8 cellular contexts compared by ENCODE assay signal in genomic region chr1:220776725-220777326, GRCh38. TPM values are rescaled to one million over a fixed set of nuclear protein-coding genes. Genes with fewer than 3 reads are reported as not detected.
A peak's percentile ranks its signal among the peaks of the same experiment; 100 is the strongest.
DNase-seq lines count a peak whose midpoint lies in the region; ATAC-seq, FAIRE-seq and TF ChIP-seq lines count a peak whose summit lies in the region.

No MANE protein-coding gene starts in this region.

- no peak for TF ChIP-seq POLR2A in uterus (IDR thresholded peaks at IDR 0.05)

- H2AK5ac ChIP-seq in trophoblast cell (ENCODE audit: low read length), result no peak overlapping the region

- H3K18ac ChIP-seq in trophoblast cell (ENCODE audit: low read length), result no peak overlapping the region

- H3K27me3 ChIP-seq in Karpas-422 (ENCODE audit: low read length) (no peaks in the 10 kb centered on the region), trophoblast cell (ENCODE audit: insufficient read depth, low read length) (no peaks in the 10 kb centered on the region), uterus (no peaks in the 10 kb centered on the region)

- H2BK5ac ChIP-seq in trophoblast cell (ENCODE audit: low read depth, low read length, poor library complexity), result no peak overlapping the region

- H4K12ac ChIP-seq in trophoblast cell (ENCODE audit: low read depth, low read length), result no peak overlapping the region

- no peak overlapping the region for H3K14ac ChIP-seq in trophoblast cell (ENCODE audit: low read length)

- peak; percentile 66 for FAIRE-seq in G401.6 (lab: Jason Lieb, UNC)

- H2BK120ac ChIP-seq in trophoblast cell (ENCODE audit: insufficient read depth, low read length, poor library complexity), result no peak overlapping the region

- H3K27ac ChIP-seq in Karpas-422 (ENCODE audit: low read length) (no peak overlapping the region), trophoblast cell (ENCODE audit: low read depth, low read length) (no peak overlapping the region), uterus (no peak overlapping the region)

- WGBS in trophoblast cell (ENCODE audit: extremely low coverage, insufficient coverage, insufficient read length), result no CpG with 5 or more reads among the region's 19 CpGs

- H3K4me3 ChIP-seq in Karpas-422 (ENCODE audit: low read length) (no peak overlapping the region), trophoblast cell (ENCODE audit: low read depth, low read length) (no peak overlapping the region), uterus (no peak overlapping the region)

- H3K4me1 ChIP-seq in Karpas-422 (ENCODE audit: low read length) (no peaks in the 10 kb centered on the region), trophoblast cell (ENCODE audit: control insufficient read depth in 1 of 2, insufficient read depth in 2 of 2, low read length in 2 of 2) (no peaks in the 10 kb centered on the region), uterus (no peaks in the 10 kb centered on the region)

- DNase-seq in Karpas-422 (peak; percentile 91), RPMI7951 (ENCODE audit: low read depth) (peak; percentile 57), globus pallidus (ENCODE audit: low spot score) (peak; percentile 69), trophoblast cell (peak; percentile 73 to 94), uterus (peak; percentile 62 to 76)
- DNase-seq in activated gamma-delta T cell treated with anti-CD3 and anti-CD28 coated beads, Interleukin-2, amount 50 U/mL, for 16 hours (ENCODE audit: low read depth), result peak; percentile 6

- no peak overlapping the region for H4K91ac ChIP-seq in trophoblast cell (ENCODE audit: low read depth, low read length)

- H2AFZ ChIP-seq in Karpas-422 (ENCODE audit: low read length) (no peak overlapping the region), trophoblast cell (ENCODE audit: insufficient read depth, low read length, poor library complexity) (no peak overlapping the region)

- H3K4me2 ChIP-seq in Karpas-422 (ENCODE audit: low read depth, low read length, poor library complexity, severe bottlenecking) (no peak overlapping the region), trophoblast cell (ENCODE audit: low read length) (no peak overlapping the region)

- no peak overlapping the region for H3K23ac ChIP-seq in trophoblast cell (ENCODE audit: low read length)

- H3K36me3 ChIP-seq in Karpas-422 (ENCODE audit: insufficient read depth, low read length), result no peaks in the 10 kb centered on the region
- no peaks in the 10 kb centered on the region for H3K36me3 ChIP-seq in trophoblast cell (ENCODE audit: control insufficient read depth in 1 of 2, insufficient read depth in 2 of 2, low read length in 2 of 2)
- H3K36me3 ChIP-seq in uterus, result no peaks in the 10 kb centered on the region

- H2BK12ac ChIP-seq in trophoblast cell (ENCODE audit: low read length), result no peak overlapping the region

- H4K8ac ChIP-seq in trophoblast cell (ENCODE audit: low read depth, low read length), result no peak overlapping the region

- TF ChIP-seq CTCF in uterus (IDR thresholded peaks at IDR 0.05), result peak; percentile 71 to 82 (median 76)

- H3K4ac ChIP-seq in trophoblast cell (ENCODE audit: low read depth, low read length), result no peak overlapping the region

- H3K9me3 ChIP-seq in Karpas-422 (ENCODE audit: low read length) (no peaks in the 10 kb centered on the region), trophoblast cell (ENCODE audit: insufficient read depth, low read depth, low read length) (no peaks in the 10 kb centered on the region), uterus (no peaks in the 10 kb centered on the region)

- peak; percentile 83 for ATAC-seq in GM21786 (IDR thresholded peaks at IDR 0.05; ENCODE audit: unreplicated experiment)

- H3K79me2 ChIP-seq in Karpas-422 (ENCODE audit: low read length) (no peaks in the 10 kb centered on the region), trophoblast cell (ENCODE audit: control insufficient read depth, insufficient read depth, low read length, poor library complexity) (no peaks in the 10 kb centered on the region)

- no peaks in the 10 kb centered on the region for H4K20me1 ChIP-seq in Karpas-422 (ENCODE audit: insufficient read depth, low read depth, low read length)

- intact Hi-C loops in uterus (cut with DNase I; ENCODE audit: low total_unique reads), result no loop called here

- no peaks in the 10 kb centered on the region for H3K79me1 ChIP-seq in trophoblast cell (ENCODE audit: low read length)

- no peaks in the 10 kb centered on the region for H3K9me2 ChIP-seq in Karpas-422 (replicated peaks; ENCODE audit: insufficient read depth, low read length)

- no peak overlapping the region for H3K9ac ChIP-seq in Karpas-422 (ENCODE audit: low read length)
- no peak overlapping the region for H3K9ac ChIP-seq in trophoblast cell (ENCODE audit: low read length)

RNA-seq across cellular contexts. Expression of gene MTARC1, which starts 9.9 kb away (rescaled TPM):
- 0.04 TPM in 1 of 2 replicates, not detected in the other for total RNA-seq in Karpas-422 (2014; rRNA removed; shearing (Covaris generic); ENCODE audit: low replicate concordance)
- 0.29 TPM in 1 of 2 replicates, not detected in the other for total RNA-seq in RPMI7951 (2014; rRNA removed; shearing (Covaris generic))
- 25.0 and 26.3 TPM in 2 replicates for polyA plus RNA-seq in trophoblast cell (2013)
- total RNA-seq in uterus, result 1 to 10 TPM in 3 of 4 donors, under 1 TPM in 1; 0.29 to 6.8 (median 5.1) TPM

RNA-seq across cellular contexts. Expression of gene MTARC2, which starts 28.7 kb away (rescaled TPM):
- total RNA-seq in Karpas-422 (2014; rRNA removed; shearing (Covaris generic); ENCODE audit: low replicate concordance), result 0.48 TPM in 1 of 2 replicates, not detected in the other
- 1.1 and 2.4 TPM in 2 replicates for total RNA-seq in RPMI7951 (2014; rRNA removed; shearing (Covaris generic))
- polyA plus RNA-seq in trophoblast cell (2013), result 5.5 and 5.6 TPM in 2 replicates
- total RNA-seq in uterus, result 10 to 100 TPM in 1 of 4 donors, 1 to 10 TPM in 3; 1.5 to 24.6 (median 6.8) TPM

Comparison
In these comparisons a context has a peak if more than half of its experiments do, and no peak if none do; other contexts are left out.
1. DNase-seq: peak in every context shown above with its lines; median percentile 91 in Karpas-422; 84 in trophoblast cell; 69 in globus pallidus; 69 in uterus; 57 in RPMI7951; 6 in activated gamma-delta T cell treated with anti-CD3 and anti-CD28 coated beads, Interleukin-2, amount 50 U/mL, for 16 hours.